ENCODE assay signal across 11 cellular contexts in the genomic region with DNA sequence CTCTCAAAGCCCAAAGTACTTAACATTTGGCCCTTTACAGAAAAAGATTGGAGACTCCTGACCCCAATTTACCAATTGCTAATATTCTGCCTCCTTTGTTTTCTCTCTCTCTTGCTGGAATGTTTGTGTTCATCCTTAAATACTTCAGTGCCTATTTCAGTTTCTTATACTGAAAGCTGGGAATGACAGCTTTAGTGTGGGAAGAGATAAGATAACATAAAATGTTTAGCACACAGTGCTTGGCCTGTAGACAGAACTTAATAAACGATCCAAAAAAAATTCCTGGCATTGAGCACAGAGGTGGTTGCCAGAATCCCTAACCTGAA. TPM values are rescaled to one million over a fixed set of nuclear protein-coding genes. Genes with fewer than 3 reads are reported as not detected.
DNase-seq lines count a peak whose midpoint lies in the region; ATAC-seq, FAIRE-seq and TF ChIP-seq lines count a peak whose summit lies in the region.
"Had no signal": no experiment of that assay in that cellular context is flagged by ENCODE, and none has a peak within 500 bp of the region (broad histone marks: within the 10 kb centered on the region; RNA-seq: fewer than 3 reads in every experiment).

No MANE protein-coding gene starts in this region.

- TF ChIP-seq POLR2A in transverse colon (IDR thresholded peaks at IDR 0.05): no peak
- TF ChIP-seq POLR2A in lower leg skin (IDR thresholded peaks at IDR 0.05): no peak

- no peaks in the 10 kb centered on the region for H3K9me3 ChIP-seq in muscle layer of colon (ENCODE audit: low read length)
- no peaks in the 10 kb centered on the region for H3K9me3 ChIP-seq in transverse colon

- CTCF ChIA-PET in activated CD4-positive, alpha-beta memory T cell treated with anti-CD3 and anti-CD28 coated beads for 36 hours (lab: Charles Lee): interaction anchor here (1.3 to 3.7 kb wide), 8 partner anchors 11 to 56 kb away, joined by 3 to 20 read pairs (median 8); partner anchors contain the start of gene POP4
- CTCF ChIA-PET in activated CD4-positive, alpha-beta memory T cell treated with anti-CD3 and anti-CD28 coated beads, Interleukin-2, amount 10 ng/mL, durations not matched to agents 7 days and 5 days (lab: Charles Lee): interaction anchor here (0.5 to 8.9 kb wide), 8 partner anchors 9 to 55 kb away, joined by 3 to 97 read pairs (median 4); partner anchors contain the start of gene C19orf12

- H3K27me3 ChIP-seq in muscle layer of colon (ENCODE audit: control insufficient read depth in 1 of 2, insufficient read depth in 2 of 2, low read length in 2 of 2) (no peaks in the 10 kb centered on the region), transverse colon (no peaks in the 10 kb centered on the region)

- ATAC-seq in natural killer cell treated with Interleukin-12 subunit alpha and Interleukin-12 subunit beta and Interleukin-15 and Interleukin-18, amount 100 ng/mL, for 72 hours: no peak
- ATAC-seq: effector memory CD8-positive, alpha-beta T cell; GM12878 had no signal

- TF ChIP-seq EP300 in transverse colon (IDR thresholded peaks at IDR 0.05; ENCODE audit: low read depth): no peak

- H3K4me3 ChIP-seq in muscle layer of colon (ENCODE audit: low read depth in 1 of 2, low read length in 2 of 2) (no peak overlapping the region), transverse colon (no peak overlapping the region), lower leg skin (ENCODE audit: low read depth, poor library complexity, severe bottlenecking) (no peak overlapping the region)
- H3K4me3 ChIP-seq: GM12878 had no signal

- TF ChIP-seq CTCF in transverse colon (IDR thresholded peaks at IDR 0.05) (no peak), lower leg skin (IDR thresholded peaks at IDR 0.05) (no peak)

- H3K27ac ChIP-seq in muscle layer of colon (ENCODE audit: low read depth, low read length): peak overlapping the region; percentile 34
- H3K27ac ChIP-seq in transverse colon: peak overlapping the region; percentile 81 to 90 (median 84)

- 13% methylated on average over 1 of the region's 1 CpG; no CpG with 5 or more reads in 1 of the 2 donors for WGBS in transverse colon (ENCODE audit: low coverage in 1 of 2), 2 donors
- 12 to 18% methylated on average over 1 of the region's 1 CpG for WGBS in lower leg skin, 2 donors

- H3K4me1 Mint-ChIP-seq in activated CD4-positive, alpha-beta memory T cell treated with anti-CD3 and anti-CD28 coated beads for 36 hours (ENCODE audit: low read depth): peaks cover 35% of the 10 kb centered on the region
- peaks cover 32% of the 10 kb centered on the region for H3K4me1 Mint-ChIP-seq in activated CD4-positive, alpha-beta memory T cell treated with anti-CD3 and anti-CD28 coated beads, Interleukin-2, amount 10 ng/mL, durations not matched to agents 7 days and 5 days
- peaks cover 8 to 12% of the 10 kb centered on the region in 2 donors for H3K4me1 Mint-ChIP-seq in natural killer cell treated with Interleukin-12 subunit alpha and Interleukin-12 subunit beta and Interleukin-15 and Interleukin-18, amount 100 ng/mL, for 72 hours (ENCODE audit: low read depth in 2 of 2)

- in situ Hi-C loops in transverse colon (cut with MboI; ENCODE audit: low pct_ligation_motif_present in 1 of 4, low pct_unique_long_range_greater_than_20kb in 1 of 4, low sequenced_read_pairs in 3 of 4): no loop called here

- no peaks in the 10 kb centered on the region for H3K36me3 ChIP-seq in muscle layer of colon (ENCODE audit: insufficient read depth, low read length)
- no peaks in the 10 kb centered on the region for H3K36me3 ChIP-seq in transverse colon

- H3K4me3 Mint-ChIP-seq in activated CD4-positive, alpha-beta memory T cell treated with anti-CD3 and anti-CD28 coated beads for 36 hours: no peak overlapping the region
- H3K4me3 Mint-ChIP-seq in activated CD4-positive, alpha-beta memory T cell treated with anti-CD3 and anti-CD28 coated beads, Interleukin-2, amount 10 ng/mL, durations not matched to agents 7 days and 5 days: no peak overlapping the region
- H3K4me3 Mint-ChIP-seq in natural killer cell treated with Interleukin-12 subunit alpha and Interleukin-12 subunit beta and Interleukin-15 and Interleukin-18, amount 100 ng/mL, for 72 hours: no peak overlapping the region
- H3K4me3 Mint-ChIP-seq: effector memory CD8-positive, alpha-beta T cell had no signal

- no peaks in the 10 kb centered on the region for H3K9me3 Mint-ChIP-seq in activated CD4-positive, alpha-beta memory T cell treated with anti-CD3 and anti-CD28 coated beads for 36 hours
- no peaks in the 10 kb centered on the region for H3K9me3 Mint-ChIP-seq in activated CD4-positive, alpha-beta memory T cell treated with anti-CD3 and anti-CD28 coated beads, Interleukin-2, amount 10 ng/mL, durations not matched to agents 7 days and 5 days
- no peaks in the 10 kb centered on the region for H3K9me3 Mint-ChIP-seq in natural killer cell treated with Interleukin-12 subunit alpha and Interleukin-12 subunit beta and Interleukin-15 and Interleukin-18, amount 100 ng/mL, for 72 hours
- H3K9me3 Mint-ChIP-seq: effector memory CD8-positive, alpha-beta T cell had no signal

- FAIRE-seq in endometrium (lab: Jason Lieb, UNC): peak; percentile 83
- FAIRE-seq: GM12878 had no signal

- peak overlapping the region; percentile 65 for H3K9ac ChIP-seq in muscle layer of colon (ENCODE audit: low read length)

- no peak for DNase-seq in activated CD4-positive, alpha-beta memory T cell treated with anti-CD3 and anti-CD28 coated beads for 36 hours
- no peak for DNase-seq in activated CD4-positive, alpha-beta memory T cell treated with anti-CD3 and anti-CD28 coated beads, Interleukin-2, amount 10 ng/mL, durations not matched to agents 7 days and 5 days
- DNase-seq in transverse colon (no peak), lower leg skin (ENCODE audit: low spot score in 2 of 2) (no peak)
- no peak for DNase-seq in natural killer cell treated with Interleukin-12 subunit alpha and Interleukin-12 subunit beta and Interleukin-15 and Interleukin-18, amount 100 ng/mL, for 72 hours (ENCODE audit: low spot score)
- no peak for DNase-seq in activated CD8-positive, alpha-beta memory T cell treated with anti-CD3 and anti-CD28 coated beads, Interleukin-2, amount 50 U/mL, for 4 hours
- DNase-seq: effector memory CD8-positive, alpha-beta T cell; NCI-H1417 treated with DMSO at 0.1 percent for 48 hours had no signal

- intact Hi-C loops in activated CD4-positive, alpha-beta memory T cell treated with anti-CD3 and anti-CD28 coated beads for 36 hours (cut with micrococcal nuclease): no loop called here
- intact Hi-C loops in transverse colon (cut with DNase I; ENCODE audit: low total_unique reads): no loop called here
- intact Hi-C loops in lower leg skin (cut with DNase I; ENCODE audit: low total_unique reads): no loop called here

- peaks cover 8% of the 10 kb centered on the region for H3K36me3 Mint-ChIP-seq in activated CD4-positive, alpha-beta memory T cell treated with anti-CD3 and anti-CD28 coated beads for 36 hours
- H3K36me3 Mint-ChIP-seq in activated CD4-positive, alpha-beta memory T cell treated with anti-CD3 and anti-CD28 coated beads, Interleukin-2, amount 10 ng/mL, durations not matched to agents 7 days and 5 days (ENCODE audit: low read depth): peaks cover 13% of the 10 kb centered on the region
- H3K36me3 Mint-ChIP-seq in natural killer cell treated with Interleukin-12 subunit alpha and Interleukin-12 subunit beta and Interleukin-15 and Interleukin-18, amount 100 ng/mL, for 72 hours: no peaks in the 10 kb centered on the region

- POLR2A ChIA-PET in activated CD4-positive, alpha-beta memory T cell treated with anti-CD3 and anti-CD28 coated beads for 36 hours (lab: Charles Lee): interaction anchor here (0.6 to 2.6 kb wide), 4 partner anchors 10 to 215 kb away, joined by 3 to 12 read pairs (median 4); partner anchors contain the start of gene C19orf12
- POLR2A ChIA-PET in activated CD4-positive, alpha-beta memory T cell treated with anti-CD3 and anti-CD28 coated beads, Interleukin-2, amount 10 ng/mL, durations not matched to agents 7 days and 5 days (lab: Charles Lee): interaction anchor here (1.1 to 8.9 kb wide), 4 partner anchors 10 to 56 kb away, joined by 4 to 124 read pairs (median 10); partner anchors contain the start of gene POP4

- H3K27ac Mint-ChIP-seq in activated CD4-positive, alpha-beta memory T cell treated with anti-CD3 and anti-CD28 coated beads for 36 hours: peak overlapping the region; percentile 43
- H3K27ac Mint-ChIP-seq in activated CD4-positive, alpha-beta memory T cell treated with anti-CD3 and anti-CD28 coated beads, Interleukin-2, amount 10 ng/mL, durations not matched to agents 7 days and 5 days: no peak overlapping the region
- H3K27ac Mint-ChIP-seq in natural killer cell treated with Interleukin-12 subunit alpha and Interleukin-12 subunit beta and Interleukin-15 and Interleukin-18, amount 100 ng/mL, for 72 hours: no peak overlapping the region
- H3K27ac Mint-ChIP-seq: effector memory CD8-positive, alpha-beta T cell had no signal

- H3K4me1 ChIP-seq in muscle layer of colon (ENCODE audit: insufficient read depth, low read length): peaks cover 41% of the 10 kb centered on the region
- H3K4me1 ChIP-seq in transverse colon: peaks cover 27 to 48% (median 35%) of the 10 kb centered on the region in 4 donors

- H3K27me3 Mint-ChIP-seq in activated CD4-positive, alpha-beta memory T cell treated with anti-CD3 and anti-CD28 coated beads for 36 hours: no peaks in the 10 kb centered on the region
- peaks cover 1% of the 10 kb centered on the region for H3K27me3 Mint-ChIP-seq in activated CD4-positive, alpha-beta memory T cell treated with anti-CD3 and anti-CD28 coated beads, Interleukin-2, amount 10 ng/mL, durations not matched to agents 7 days and 5 days
- H3K27me3 Mint-ChIP-seq in natural killer cell treated with Interleukin-12 subunit alpha and Interleukin-12 subunit beta and Interleukin-15 and Interleukin-18, amount 100 ng/mL, for 72 hours: no peaks in the 10 kb centered on the region
- H3K27me3 Mint-ChIP-seq: effector memory CD8-positive, alpha-beta T cell had no signal

RNA-seq across cellular contexts. Expression of gene PLEKHF1, which starts 3.0 kb away (rescaled TPM):
- 10 to 100 TPM; 23.6 to 24.3 TPM for total RNA-seq in activated CD4-positive, alpha-beta memory T cell treated with anti-CD3 and anti-CD28 coated beads for 36 hours
- 10 to 100 TPM; 53.1 to 53.9 TPM for total RNA-seq in activated CD4-positive, alpha-beta memory T cell treated with anti-CD3 and anti-CD28 coated beads, Interleukin-2, amount 10 ng/mL, durations not matched to agents 7 days and 5 days
- total RNA-seq in transverse colon (10 to 100 TPM in 3 of 4 donors, 1 to 10 TPM in 1; 8.6 to 38.8 (median 14.2) TPM), lower leg skin (10 to 100 TPM; 13.1 to 18.1 (median 17.2) TPM)
- total RNA-seq in natural killer cell treated with Interleukin-12 subunit alpha and Interleukin-12 subunit beta and Interleukin-15 and Interleukin-18, amount 100 ng/mL, for 72 hours: 10 to 100 TPM; 15.6 to 17.7 TPM

RNA-seq across cellular contexts. Expression of gene C19orf12, which starts 52.8 kb away (rescaled TPM):
- 10 to 100 TPM; 32.6 to 32.8 TPM for total RNA-seq in activated CD4-positive, alpha-beta memory T cell treated with anti-CD3 and anti-CD28 coated beads for 36 hours
- 10 to 100 TPM; 39.2 to 40.7 TPM for total RNA-seq in activated CD4-positive, alpha-beta memory T cell treated with anti-CD3 and anti-CD28 coated beads, Interleukin-2, amount 10 ng/mL, durations not matched to agents 7 days and 5 days
- total RNA-seq in transverse colon: 10 to 100 TPM; 13.9 to 33.3 (median 21.4) TPM
- 10 to 100 TPM; 20.6 to 32.3 (median 26.0) TPM for total RNA-seq in lower leg skin
- total RNA-seq in natural killer cell treated with Interleukin-12 subunit alpha and Interleukin-12 subunit beta and Interleukin-15 and Interleukin-18, amount 100 ng/mL, for 72 hours: 10 to 100 TPM; 44.8 to 50.8 TPM

RNA-seq across cellular contexts. Expression of gene POP4, which starts 56.2 kb away (rescaled TPM):
- 100 to 1,000 TPM; 102 to 103 TPM for total RNA-seq in activated CD4-positive, alpha-beta memory T cell treated with anti-CD3 and anti-CD28 coated beads for 36 hours
- total RNA-seq in activated CD4-positive, alpha-beta memory T cell treated with anti-CD3 and anti-CD28 coated beads, Interleukin-2, amount 10 ng/mL, durations not matched to agents 7 days and 5 days: 10 to 100 TPM; 86.8 to 94.4 TPM
- 10 to 100 TPM in 3 of 4 donors, 1 to 10 TPM in 1; 6.4 to 59.7 (median 38.7) TPM for total RNA-seq in transverse colon
- total RNA-seq in lower leg skin: 10 to 100 TPM; 33.6 to 53.4 (median 46.4) TPM
- 100 to 1,000 TPM in 1 of 2 donors, 10 to 100 TPM in 1; 94.3 to 108 TPM for total RNA-seq in natural killer cell treated with Interleukin-12 subunit alpha and Interleukin-12 subunit beta and Interleukin-15 and Interleukin-18, amount 100 ng/mL, for 72 hours
